Comparison of ENCODE assay signal across 10 cellular contexts in genomic region chr3:23161896-23162570, GRCh38.
DNase-seq lines count a peak whose midpoint lies in the region; ATAC-seq and FAIRE-seq lines count a peak whose summit lies in the region.
"Had no signal": no experiment of that assay in that cellular context is flagged by ENCODE, and none has a peak within 500 bp of the region (broad histone marks: within the 10 kb centered on the region; RNA-seq: fewer than 3 reads in every experiment).

No MANE protein-coding gene starts in this region.

- ATAC-seq in GM19328 (IDR thresholded peaks at IDR 0.05; ENCODE audit: unreplicated experiment) (peak; percentile 57), HG02943 (IDR thresholded peaks at IDR 0.05; ENCODE audit: low read depth, unreplicated experiment) (peak; percentile 52)
- ATAC-seq: heart right ventricle had no signal

- FAIRE-seq in RCC 7860 (lab: Jason Lieb, UNC) = no peak
- FAIRE-seq: pancreas had no signal

- DNase-seq in AG08396 (ENCODE audit: low spot score) (peak; percentile 9), RCC 7860 (ENCODE audit: low spot score) (peak; percentile 24), AG20443 (ENCODE audit: low spot score) (no peak), middle frontal gyrus (ENCODE audit: extremely low spot score, low spot score) (no peak), foreskin melanocyte (no peak)
- no peak for DNase-seq in activated effector memory CD4-positive, alpha-beta T cell treated with anti-CD3 and anti-CD28 coated beads, Interleukin-2, amount 50 U/mL, for 16 hours
- DNase-seq: heart right ventricle, pancreas had no signal

Comparison
In these comparisons a context has a peak if more than half of its experiments do, and no peak if none do; other contexts are left out.
1. DNase-seq: peak in AG08396 (single experiment) and RCC 7860 (single experiment); none in activated effector memory CD4-positive, alpha-beta T cell treated with anti-CD3 and anti-CD28 coated beads, Interleukin-2, amount 50 U/mL, for 16 hours (single experiment), AG20443 (single experiment), middle frontal gyrus (single experiment) and foreskin melanocyte (single experiment).